32 cellular contexts compared by ENCODE assay signal in the genomic region with DNA sequence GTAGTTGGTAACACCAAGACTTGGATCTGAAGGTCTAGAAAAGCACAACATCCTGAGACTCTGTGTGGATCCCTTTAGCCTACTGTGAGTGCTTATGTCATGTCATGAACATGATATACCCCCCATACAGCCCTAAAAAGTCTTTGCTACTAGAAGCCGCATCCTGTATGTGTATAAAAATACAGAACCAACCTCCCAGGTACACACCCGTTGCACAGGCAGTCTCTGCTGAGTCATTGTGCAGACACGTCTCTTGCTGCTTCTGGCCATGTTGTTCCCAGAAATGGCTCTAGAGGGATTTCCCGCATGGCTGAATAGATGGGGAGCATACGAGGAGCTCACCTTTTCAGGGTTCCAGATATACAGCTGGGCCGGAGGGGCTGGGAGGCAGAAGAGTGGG.
DNase-seq lines count a peak whose midpoint lies in the region; ATAC-seq, FAIRE-seq and TF ChIP-seq lines count a peak whose summit lies in the region.
"Had no signal": no experiment of that assay in that cellular context is flagged by ENCODE, and none has a peak within 500 bp of the region (broad histone marks: within the 10 kb centered on the region; RNA-seq: fewer than 3 reads in every experiment).

No MANE protein-coding gene starts in this region.

- H3K4me1 Mint-ChIP-seq in HFFc6 (ENCODE audit: low read depth), result no peaks in the 10 kb centered on the region

- no peak overlapping the region for H3K4me3 Mint-ChIP-seq in HFFc6
- H3K4me3 Mint-ChIP-seq: activated naive CD8-positive, alpha-beta T cell; CD8-positive, alpha-beta memory T cell had no signal

- H3K27ac ChIP-seq in HepG2 (ENCODE audit: extremely low read length, insufficient read depth, low read length) (no peak overlapping the region), right lobe of liver (no peak overlapping the region), PC-3 (ENCODE audit: low read length) (no peak overlapping the region), K562 (ENCODE audit: extremely low read depth, low read depth, low read length) (no peak overlapping the region)
- H3K27ac ChIP-seq: cardiac muscle cell, coronary artery, left lung, suprapubic skin, upper lobe of left lung had no signal

- CTCF ChIA-PET in HepG2 (lab: Yijun Ruan, JAX; ENCODE audit: low intra/inter-chr PET ratio, low total read pairs) (no interaction called here), PC-3 (lab: Charles Lee) (no interaction called here), K562 (lab: Yijun Ruan, JAX; ENCODE audit: low intra/inter-chr PET ratio) (no interaction called here)

- H3K4me1 ChIP-seq in HepG2 (ENCODE audit: insufficient read depth, low read length) (no peaks in the 10 kb centered on the region), right lobe of liver (no peaks in the 10 kb centered on the region), PC-3 (ENCODE audit: insufficient read depth, low read length) (peaks cover 6% of the 10 kb centered on the region; the same call in 1 of the 2 replicates), K562 (replicated peaks in 1 of 2; ENCODE audit: control insufficient read depth in 2 of 2, insufficient read depth in 2 of 2, low read length in 2 of 2) (peaks cover 0 to 7% of the 10 kb centered on the region in 2 experiments; a peak in 2 of 5 replicates)
- H3K4me1 ChIP-seq: left lung, suprapubic skin had no signal

- no peak for TF ChIP-seq RAD21 in HepG2 (CRISPR knock-in tag; IDR thresholded peaks at IDR 0.05)
- TF ChIP-seq RAD21 in K562 (CRISPR knock-in tag; conservative IDR thresholded peaks at IDR 0.05 in 1 of 2, IDR thresholded peaks at IDR 0.05 in 1 of 2), result no peak

- TF ChIP-seq POLR2A in HepG2 (IDR thresholded peaks at IDR 0.05; ENCODE audit: insufficient read depth in 1 of 2, low read depth in 2 of 2, low read length in 2 of 2) (no peak), right lobe of liver (IDR thresholded peaks at IDR 0.05) (no peak), K562 (conservative IDR thresholded peaks at IDR 0.05) (no peak)

- no peak overlapping the region for H3K27ac Mint-ChIP-seq in HFFc6
- H3K27ac Mint-ChIP-seq: activated naive CD8-positive, alpha-beta T cell had no signal

- H3K4me2 ChIP-seq in HepG2 (ENCODE audit: low read depth, low read length) (no peak overlapping the region), PC-3 (ENCODE audit: low read length) (no peak overlapping the region), K562 (ENCODE audit: insufficient read depth, low read length) (0 out of 2 replicates have a peak overlapping the region, but pooled peaks have one; percentile 11)

- intact Hi-C loops in HepG2 (cut with micrococcal nuclease; ENCODE audit: unreplicated experiment), result no loop called here
- intact Hi-C loops in right lobe of liver (cut with DNase I), result no loop called here
- intact Hi-C loops in PC-3 (cut with micrococcal nuclease), result no loop called here
- intact Hi-C loops in K562 (cut with micrococcal nuclease), result no loop called here

- DNase-seq in HepG2 (ENCODE audit: low spot score), result peak; percentile 2
- no peak for DNase-seq in right lobe of liver
- DNase-seq in PC-3, result peak; percentile 2
- peak; percentile 27 to 44 (median 34) for DNase-seq in K562 (ENCODE audit: extremely low read depth in 1 of 4, low spot score in 3 of 4)
- peak; percentile 22 for DNase-seq in renal cortical epithelial cell (ENCODE audit: low read depth)
- DNase-seq in HFFc6, result no peak
- no peak for DNase-seq in amygdala (lab: John Stamatoyannopoulos, UW)
- no peak for DNase-seq in NCI-H2081 (lab: John Stamatoyannopoulos, UW)
- DNase-seq: activated CD4-positive, alpha-beta T cell treated with anti-CD3 and anti-CD28 coated beads, Interleukin-2, amount 50 U/mL, for 1 hour; aorta; CD8-positive, alpha-beta memory T cell; DMS 273 treated with DMSO at 0.1 percent for 48 hours; effector CD8-positive, alpha-beta T cell; glutamatergic neuron; left lung; NCI-H1048; NCI-H187; NCI-H526; right cardiac atrium; SHP77 treated with DMSO at 0.1 percent for 48 hours; stimulated activated CD4-positive, alpha-beta T cell treated with anti-CD3 and anti-CD28 coated beads, Interleukin-1b, Interleukin-23, amount 100 ng/mL, for 48 hours; stimulated activated naive CD4-positive, alpha-beta T cell treated with Interleukin-2 at 50 U/mL for 16 hours; T-helper 9 cell; upper lobe of left lung had no signal

- H3K4me3 ChIP-seq in HepG2 (replicated peaks in 1 of 3; ENCODE audit: insufficient read depth in 1 of 3, low read depth in 2 of 3, low read length in 3 of 3) (no peak overlapping the region), right lobe of liver (no peak overlapping the region), PC-3 (ENCODE audit: low read length) (no peak overlapping the region), K562 (no peak overlapping the region)
- H3K4me3 ChIP-seq: cardiac muscle cell, coronary artery, left lung, suprapubic skin, upper lobe of left lung had no signal

- no peak for TF ChIP-seq EP300 in HepG2 (IDR thresholded peaks at IDR 0.05; ENCODE audit: low read depth in 2 of 2, low read length in 2 of 2)
- TF ChIP-seq EP300 in HepG2 (CRISPR knock-in tag; IDR thresholded peaks at IDR 0.05; ENCODE audit: borderline replicate concordance), result no peak
- TF ChIP-seq EP300 in K562 (IDR thresholded peaks at IDR 0.05; ENCODE audit: low read length), result no peak

- no peaks in the 10 kb centered on the region for H3F3A ChIP-seq in PC-3 (ENCODE audit: low read length, unreplicated experiment)

- BruUV-seq in HepG2 (replicated peaks; lab: Mats Ljungman, UMichigan) (no TSS peak), PC-3 (replicated peaks; lab: Mats Ljungman, UMichigan) (no TSS peak), K562 (replicated peaks; lab: Mats Ljungman, UMichigan) (no TSS peak)

- FAIRE-seq in HepG2 (lab: Jason Lieb, UNC) (no peak), K562 (lab: Jason Lieb, UNC) (no peak)
- FAIRE-seq: GM12892, H54, islet of Langerhans had no signal

- H3K9ac ChIP-seq in HepG2 (ENCODE audit: insufficient read depth, low read depth, low read length) (no peak overlapping the region), PC-3 (ENCODE audit: low read length) (no peak overlapping the region), K562 (ENCODE audit: insufficient read depth in 1 of 2, low read depth in 2 of 2, low read length in 2 of 2) (no peak overlapping the region)

- H4K20me1 ChIP-seq in HepG2 (ENCODE audit: insufficient read depth, low read length) (no peaks in the 10 kb centered on the region), PC-3 (ENCODE audit: low read length) (no peaks in the 10 kb centered on the region), K562 (replicated peaks; ENCODE audit: control insufficient read depth, insufficient read depth, low read length) (no peaks in the 10 kb centered on the region)

- no peak overlapping the region for H2AFZ ChIP-seq in HepG2 (ENCODE audit: low read length)
- 0 out of 2 replicates have a peak overlapping the region, but pooled peaks have one; percentile 22 for H2AFZ ChIP-seq in PC-3 (ENCODE audit: low read length)
- peak overlapping the region; percentile 82 for H2AFZ ChIP-seq in K562 (ENCODE audit: low read depth, low read length)

- H3K9me3 ChIP-seq in HepG2 (ENCODE audit: low read length) (no peaks in the 10 kb centered on the region), right lobe of liver (no peaks in the 10 kb centered on the region), PC-3 (ENCODE audit: low read length) (no peaks in the 10 kb centered on the region), K562 (replicated peaks; ENCODE audit: control insufficient read depth, insufficient read depth, low read depth, low read length) (no peaks in the 10 kb centered on the region)
- H3K9me3 ChIP-seq: left lung, suprapubic skin, upper lobe of left lung had no signal

- H3K79me2 ChIP-seq in HepG2 (ENCODE audit: insufficient read depth, low read length), result no peaks in the 10 kb centered on the region
- no peaks in the 10 kb centered on the region for H3K79me2 ChIP-seq in PC-3 (ENCODE audit: low read length)
- H3K79me2 ChIP-seq in K562 (ENCODE audit: control insufficient read depth, insufficient read depth, low read length), result no peaks in the 10 kb centered on the region

- in situ Hi-C loops in HepG2 (cut with HindIII; ENCODE audit: extremely low pct_ligation_motif_present, low pct_unique_long_range_greater_than_20kb) (no loop called here), K562 (cut with MboI) (no loop called here)

- H3K9me2 ChIP-seq in PC-3 (replicated peaks; ENCODE audit: low read length), result no peaks in the 10 kb centered on the region

- H3K9me3 Mint-ChIP-seq in HFFc6, result no peaks in the 10 kb centered on the region
- H3K9me3 Mint-ChIP-seq: CD8-positive, alpha-beta memory T cell had no signal

- H3K36me3 ChIP-seq in HepG2 (replicated peaks in 1 of 2; ENCODE audit: control insufficient read depth in 1 of 2, insufficient read depth in 2 of 2, low read length in 2 of 2) (no peaks in the 10 kb centered on the region), right lobe of liver (no peaks in the 10 kb centered on the region), PC-3 (ENCODE audit: low read depth, low read length) (no peaks in the 10 kb centered on the region; the same call in 1 of the 2 replicates), K562 (ENCODE audit: control insufficient read depth, insufficient read depth, low read length) (no peaks in the 10 kb centered on the region)
- H3K36me3 ChIP-seq: cardiac muscle cell, left lung, suprapubic skin, upper lobe of left lung had no signal

- POLR2A ChIA-PET in HepG2 (lab: Yijun Ruan, JAX) (no interaction called here), PC-3 (lab: Charles Lee; ENCODE audit: unreplicated experiment) (no interaction called here), K562 (lab: Yijun Ruan, JAX) (interaction anchor here (0.6 kb wide), 1 partner anchor 24 kb away, joined by 3 read pairs; no protein-coding TSS in a partner anchor)

- 0% methylated on average over 1 of the region's 6 CpGs for WGBS in HepG2 (ENCODE audit: low lambda C conversion rate)
- WGBS in right lobe of liver (ENCODE audit: insufficient coverage, low coverage, low lambda C conversion rate, missing lambda C conversion rate), result 71% methylated on average over 5 of the region's 6 CpGs
- WGBS in K562 (ENCODE audit: insufficient coverage, low coverage, missing lambda C conversion rate), result 4% methylated on average over 5 of the region's 6 CpGs

- ATAC-seq in HepG2 (peak; percentile 24; the same call in 1 of the 3 replicates), right lobe of liver (no peak), PC-3 (0 out of 2 replicates have a peak, but pooled peaks have one; percentile 35), K562 (peak; percentile 82)
- ATAC-seq: left lung, Panc1, right cardiac atrium had no signal

- no peaks in the 10 kb centered on the region for H3K9me1 ChIP-seq in K562 (ENCODE audit: control insufficient read depth, insufficient read depth, low read length)

- H3K27me3 ChIP-seq in HepG2 (ENCODE audit: control insufficient read depth in 1 of 2, insufficient read depth in 2 of 2, low read length in 2 of 2) (no peaks in the 10 kb centered on the region; a peak in 1 of 5 replicates), right lobe of liver (no peaks in the 10 kb centered on the region), PC-3 (ENCODE audit: low read length) (no peaks in the 10 kb centered on the region), K562 (ENCODE audit: control insufficient read depth in 2 of 2, insufficient read depth in 2 of 2, low read length in 2 of 2) (peaks cover 0 to 7% of the 10 kb centered on the region in 2 experiments; a peak in 1 of 5 replicates)
- H3K27me3 ChIP-seq: cardiac muscle cell, left lung, suprapubic skin, upper lobe of left lung had no signal

- peaks cover 3% of the 10 kb centered on the region; the same call in 1 of the 2 replicates for H3K27me3 Mint-ChIP-seq in HFFc6 (ENCODE audit: insufficient read depth)
- H3K27me3 Mint-ChIP-seq: activated naive CD8-positive, alpha-beta T cell had no signal

- TF ChIP-seq CTCF in HepG2 (CRISPR knock-in tag; IDR thresholded peaks at IDR 0.05) (no peak), right lobe of liver (IDR thresholded peaks at IDR 0.05) (no peak), PC-3 (conservative IDR thresholded peaks at IDR 0.05; ENCODE audit: low read depth, low read length) (no peak), K562 (IDR thresholded peaks at IDR 0.05 in 2 of 3, conservative IDR thresholded peaks at IDR 0.05 in 1 of 3; ENCODE audit: insufficient read depth in 2 of 3, low read depth in 1 of 3, low read length in 3 of 3) (no peak), HFFc6 (IDR thresholded peaks at IDR 0.05) (no peak)

- no peaks in the 10 kb centered on the region; the same call in 1 of the 2 replicates for H3K36me3 Mint-ChIP-seq in HFFc6 (ENCODE audit: low read depth)

Comparison
In these comparisons a context has a peak if more than half of its experiments do, and no peak if none do; other contexts are left out.
1. ATAC-seq: peak in HepG2 (single experiment), PC-3 (single experiment) and K562 (single experiment); none in right lobe of liver (0 of 4).
2. DNase-seq: peak in HepG2 (single experiment), PC-3 (single experiment), K562 (4 of 4) and renal cortical epithelial cell (single experiment); none in right lobe of liver (0 of 3), HFFc6 (single experiment), amygdala (0 of 56) and NCI-H2081 (0 of 2).
3. Of the 241 proteins assayed by ChIP-seq in both HepG2 and K562: peak only in HepG2: none; only in K562: MAFF, MAFG, MAFK, NFE2, NFE2L1 and PRDM10; in both: none; in neither: 234; mixed calls (peak in some experiments, not most) for 1.